ENCODE assay signal across 24 cellular contexts in genomic region chr17:77544347-77544746, GRCh38.
"Had no signal": no experiment of that assay in that cellular context is flagged by ENCODE, and none has a peak within 500 bp of the region (broad histone marks: within the 10 kb centered on the region; RNA-seq: fewer than 3 reads in every experiment).

No MANE protein-coding gene starts in this region.

- H3K27me3 ChIP-seq: Peyer's patch had no signal

- DNase-seq: activated CD4-positive, alpha-beta T cell treated with anti-CD3 and anti-CD28 coated beads for 1 hour; activated CD4-positive, alpha-beta T cell treated with anti-CD3 and anti-CD28 coated beads, Interleukin-2, amount 10 ng/mL, durations not matched to agents 24 days and 14 days; activated CD4-positive, alpha-beta T cell treated with anti-CD3 and anti-CD28 coated beads, Interleukin-2, amount 50 U/mL, for 48 hours; activated CD8-positive, alpha-beta memory T cell treated with anti-CD3 and anti-CD28 coated beads, Interleukin-2, amount 10 ng/mL, durations not matched to agents 7 days and 5 days; activated effector memory CD4-positive, alpha-beta T cell treated with Interleukin-2 at 50 U/mL for 16 hours; activated naive CD4-positive, alpha-beta T cell; activated T-cell treated with anti-CD3 and anti-CD28 coated beads, Interleukin-2, amount 50 U/mL, for 24 hours; aorta; central memory CD4-positive, alpha-beta T cell; MM.1S; NCI-H1105; NCI-H1436; NCI-H187; NCI-H2081 treated with DMSO at 0.1 percent for 48 hours; NCI-H446; NCI-H524; Peyer's patch; SIG-M5; T-helper 17 cell; T-helper 9 cell had no signal

- H3K27ac Mint-ChIP-seq: activated CD4-positive, alpha-beta T cell treated with anti-CD3 and anti-CD28 coated beads, Interleukin-2, amount 10 ng/mL, durations not matched to agents 24 days and 14 days; activated CD8-positive, alpha-beta memory T cell treated with anti-CD3 and anti-CD28 coated beads, Interleukin-2, amount 10 ng/mL, durations not matched to agents 7 days and 5 days; activated naive CD4-positive, alpha-beta T cell treated with anti-CD3 and anti-CD28 coated beads, Interleukin-2, amount 50 U/mL, for 24 hours; activated T-cell treated with anti-CD3 and anti-CD28 coated beads, Interleukin-2, amount 50 U/mL, for 24 hours; activated T-helper 1 cell treated with anti-CD3 and anti-CD28 coated beads, Interleukin-12 subunit alpha, Interleukin-12 subunit beta, Interleukin-2, Interleukin-4 antibody, amounts not matched to agents 30 ng/mL and 10 ng/mL and 1 ng/mL, durations not matched to agents 14 hours and 24 hours and 36 hours; T-helper 17 cell; WTC11 had no signal

- ATAC-seq: activated CD8-positive, alpha-beta memory T cell treated with anti-CD3 and anti-CD28 coated beads, Interleukin-2, amount 10 ng/mL, durations not matched to agents 7 days and 5 days; T-helper 17 cell; WTC11 had no signal

- H3K9me3 Mint-ChIP-seq: activated CD4-positive, alpha-beta T cell treated with anti-CD3 and anti-CD28 coated beads, Interleukin-2, amount 10 ng/mL, durations not matched to agents 24 days and 14 days; activated naive CD4-positive, alpha-beta T cell treated with anti-CD3 and anti-CD28 coated beads, Interleukin-2, amount 50 U/mL, for 24 hours; activated T-cell treated with anti-CD3 and anti-CD28 coated beads, Interleukin-2, amount 50 U/mL, for 24 hours; activated T-helper 1 cell treated with anti-CD3 and anti-CD28 coated beads, Interleukin-12 subunit alpha, Interleukin-12 subunit beta, Interleukin-2, Interleukin-4 antibody, amounts not matched to agents 30 ng/mL and 10 ng/mL and 1 ng/mL, durations not matched to agents 14 hours and 24 hours and 36 hours had no signal

- H3K27me3 Mint-ChIP-seq: activated naive CD4-positive, alpha-beta T cell treated with anti-CD3 and anti-CD28 coated beads, Interleukin-2, amount 50 U/mL, for 24 hours had no signal

- H3K9me3 ChIP-seq: Peyer's patch had no signal

- H3K27ac ChIP-seq: Peyer's patch had no signal

- H3K36me3 Mint-ChIP-seq: activated CD8-positive, alpha-beta memory T cell treated with anti-CD3 and anti-CD28 coated beads, Interleukin-2, amount 10 ng/mL, durations not matched to agents 7 days and 5 days; activated naive CD4-positive, alpha-beta T cell treated with anti-CD3 and anti-CD28 coated beads, Interleukin-2, amount 50 U/mL, for 24 hours had no signal

- H3K4me3 Mint-ChIP-seq: activated CD4-positive, alpha-beta T cell treated with anti-CD3 and anti-CD28 coated beads, Interleukin-2, amount 10 ng/mL, durations not matched to agents 24 days and 14 days; activated CD8-positive, alpha-beta memory T cell treated with anti-CD3 and anti-CD28 coated beads, Interleukin-2, amount 10 ng/mL, durations not matched to agents 7 days and 5 days; activated naive CD4-positive, alpha-beta T cell treated with anti-CD3 and anti-CD28 coated beads, Interleukin-2, amount 50 U/mL, for 24 hours; activated T-cell treated with anti-CD3 and anti-CD28 coated beads, Interleukin-2, amount 50 U/mL, for 24 hours; activated T-helper 1 cell treated with anti-CD3 and anti-CD28 coated beads, Interleukin-12 subunit alpha, Interleukin-12 subunit beta, Interleukin-2, Interleukin-4 antibody, amounts not matched to agents 30 ng/mL and 10 ng/mL and 1 ng/mL, durations not matched to agents 14 hours and 24 hours and 36 hours; T-helper 17 cell; WTC11 had no signal

- H3K4me1 Mint-ChIP-seq: activated naive CD4-positive, alpha-beta T cell treated with anti-CD3 and anti-CD28 coated beads, Interleukin-2, amount 50 U/mL, for 24 hours had no signal

- FAIRE-seq: bronchial epithelial cell had no signal

- H3K36me3 ChIP-seq: Peyer's patch had no signal

- H3K4me3 ChIP-seq: Peyer's patch had no signal
